ENCODE assay signal across 11 cellular contexts in genomic region chr2:158501301-158501700, GRCh38. TPM values are rescaled to one million over a fixed set of nuclear protein-coding genes. Genes with fewer than 3 reads are reported as not detected.
DNase-seq lines count a peak whose midpoint lies in the region; ATAC-seq lines count a peak whose summit lies in the region.
"Had no signal": no experiment of that assay in that cellular context is flagged by ENCODE, and none has a peak within 500 bp of the region (broad histone marks: within the 10 kb centered on the region; RNA-seq: fewer than 3 reads in every experiment).

No MANE protein-coding gene starts in this region.

- DNase-seq in NCI-H1436 (lab: John Stamatoyannopoulos, UW) (peak; percentile 4), NCI-H1436 treated with DMSO at 0.1 percent for 48 hours (lab: John Stamatoyannopoulos, UW) (no peak), NCI-H2171 (lab: John Stamatoyannopoulos, UW) (peak; percentile 47), globus pallidus (ENCODE audit: low spot score) (peak; percentile 78), renal cortical epithelial cell (ENCODE audit: low read depth) (peak; percentile 21), occipital lobe (lab: John Stamatoyannopoulos, UW) (no peak), T1000 (lab: John Stamatoyannopoulos, UW) (no peak)
- DNase-seq: GDM1; GOT3; stimulated activated CD4-positive, alpha-beta T cell treated with anti-CD3 and anti-CD28 coated beads, Interleukin-12 subunit alpha, Interleukin-12 subunit beta, amount 100 ng/mL, for 4 hours had no signal

- no peak for ATAC-seq in GM18907 (IDR thresholded peaks at IDR 0.05; ENCODE audit: unreplicated experiment)

RNA-seq across cellular contexts. Expression of gene PKP4, which starts 44.5 kb away (rescaled TPM):
- 45.3 and 149 TPM in 2 replicates for total RNA-seq in renal cortical epithelial cell
- 112 TPM for total RNA-seq in occipital lobe

RNA-seq across cellular contexts. Expression of gene CCDC148, which starts 44.7 kb away (rescaled TPM):
- total RNA-seq in renal cortical epithelial cell, result 4.9 and 16.0 TPM in 2 replicates
- 25.7 TPM for total RNA-seq in occipital lobe

Comparison
In these comparisons a context has a peak if more than half of its experiments do, and no peak if none do; other contexts are left out.
1. DNase-seq: peak in NCI-H1436 (single experiment), NCI-H2171 (single experiment), globus pallidus (single experiment) and renal cortical epithelial cell (single experiment); none in NCI-H1436 treated with DMSO at 0.1 percent for 48 hours (single experiment), occipital lobe (single experiment) and T1000 (single experiment).